Comparison of ENCODE assay signal across 9 cellular contexts in genomic region chr17:81481815-81482505, GRCh38. TPM values are rescaled to one million over a fixed set of nuclear protein-coding genes. Genes with fewer than 3 reads are reported as not detected.
A peak's percentile ranks its signal among the peaks of the same experiment; 100 is the strongest.
DNase-seq lines count a peak whose midpoint lies in the region; ATAC-seq, FAIRE-seq and TF ChIP-seq lines count a peak whose summit lies in the region.
"Had no signal": no experiment of that assay in that cellular context is flagged by ENCODE, and none has a peak within 500 bp of the region (broad histone marks: within the 10 kb centered on the region; RNA-seq: fewer than 3 reads in every experiment).

No MANE protein-coding gene starts in this region.

- H3K4ac ChIP-seq in mesenchymal stem cell (ENCODE audit: low read depth in 1 of 2, low read length in 2 of 2): no peak overlapping the region

- no peak overlapping the region for H3K23ac ChIP-seq in mesenchymal stem cell (ENCODE audit: low read length in 2 of 2)

- H3K4me1 Mint-ChIP-seq in activated CD4-positive, alpha-beta T cell treated with anti-CD3 and anti-CD28 coated beads, Interleukin-2, amount 10 ng/mL, durations not matched to agents 24 days and 14 days: peaks cover 11% of the 10 kb centered on the region

- no peak for TF ChIP-seq RAD21 in K562 (CRISPR knock-in tag; conservative IDR thresholded peaks at IDR 0.05 in 1 of 2, IDR thresholded peaks at IDR 0.05 in 1 of 2)

- H3K9me1 ChIP-seq in K562 (ENCODE audit: control insufficient read depth, insufficient read depth, low read length): no peaks in the 10 kb centered on the region

- no peaks in the 10 kb centered on the region; the same call in 2 of the 3 replicates for H3K79me2 ChIP-seq in K562 (ENCODE audit: control insufficient read depth, insufficient read depth, low read length)

- H3K4me3 Mint-ChIP-seq in activated CD4-positive, alpha-beta T cell treated with anti-CD3 and anti-CD28 coated beads, Interleukin-2, amount 10 ng/mL, durations not matched to agents 24 days and 14 days: peak overlapping the region; percentile 74

- H3K27me3 Mint-ChIP-seq in activated CD4-positive, alpha-beta T cell treated with anti-CD3 and anti-CD28 coated beads, Interleukin-2, amount 10 ng/mL, durations not matched to agents 24 days and 14 days: peaks cover 31% of the 10 kb centered on the region

- WGBS in K562 (ENCODE audit: insufficient coverage, low coverage, missing lambda C conversion rate): 58% methylated on average over 16 of the region's 18 CpGs
- 83% methylated on average over 15 of the region's 18 CpGs for WGBS in mesenchymal stem cell

- TF ChIP-seq CTCF in K562 (IDR thresholded peaks at IDR 0.05 in 2 of 3, conservative IDR thresholded peaks at IDR 0.05 in 1 of 3; ENCODE audit: insufficient read depth in 2 of 3, low read depth in 1 of 3, low read length in 3 of 3) (no peak), thoracic aorta (IDR thresholded peaks at IDR 0.05) (no peak)

- H3K36me3 ChIP-seq in K562 (ENCODE audit: control insufficient read depth, insufficient read depth, low read length): no peaks in the 10 kb centered on the region
- H3K36me3 ChIP-seq in mesenchymal stem cell (ENCODE audit: control insufficient read depth in 1 of 2, insufficient read depth in 2 of 2, low read depth in 1 of 2, low read length in 2 of 2): no peaks in the 10 kb centered on the region
- no peaks in the 10 kb centered on the region for H3K36me3 ChIP-seq in thoracic aorta

- intact Hi-C loops in activated CD4-positive, alpha-beta T cell treated with anti-CD3 and anti-CD28 coated beads, Interleukin-2, amount 10 ng/mL, durations not matched to agents 24 days and 14 days (cut with micrococcal nuclease): loop anchor here (2.0 to 5.0 kb wide), 2 partner anchors 85 to 381 kb away; partner anchors contain the start of gene BAHCC1
- intact Hi-C loops in K562 (cut with micrococcal nuclease): loop anchor here (5.0 to 10.0 kb wide), 3 partner anchors 40 to 187 kb away; partner anchors contain the start of gene SLC38A10

- H2BK15ac ChIP-seq in mesenchymal stem cell (ENCODE audit: low read depth, poor library complexity, severe bottlenecking): peak overlapping the region; percentile 71

- no peak; the same call in 1 of the 2 replicates for TF ChIP-seq POLR2A in K562 (conservative IDR thresholded peaks at IDR 0.05)

- no peaks in the 10 kb centered on the region for H3K9me3 Mint-ChIP-seq in activated CD4-positive, alpha-beta T cell treated with anti-CD3 and anti-CD28 coated beads, Interleukin-2, amount 10 ng/mL, durations not matched to agents 24 days and 14 days

- POLR2A ChIA-PET in K562 (lab: Yijun Ruan, JAX): interaction anchor here (0.6 kb wide), 1 partner anchor 8 kb away, joined by 4 read pairs; no protein-coding TSS in a partner anchor

- peaks cover 2% of the 10 kb centered on the region for H3K79me1 ChIP-seq in mesenchymal stem cell (replicated peaks; ENCODE audit: low read length, poor library complexity, severe bottlenecking)

- CTCF ChIA-PET in K562 (lab: Yijun Ruan, JAX; ENCODE audit: low intra/inter-chr PET ratio): interaction anchor here (1.1 kb wide), 1 partner anchor 229 kb away, joined by 4 read pairs; no protein-coding TSS in a partner anchor

- no peak for TF ChIP-seq EP300 in K562 (IDR thresholded peaks at IDR 0.05; ENCODE audit: low read length)

- peak overlapping the region; percentile 4 for H4K8ac ChIP-seq in mesenchymal stem cell (ENCODE audit: low read length)

- H4K91ac ChIP-seq in mesenchymal stem cell (ENCODE audit: low read length): no peak overlapping the region

- DNase-seq in activated CD4-positive, alpha-beta T cell treated with anti-CD3 and anti-CD28 coated beads, Interleukin-2, amount 10 ng/mL, durations not matched to agents 24 days and 14 days: no peak
- no peak for DNase-seq in activated CD4-positive, alpha-beta T cell treated with anti-CD3 and anti-CD28 coated beads for 1 hour
- DNase-seq in K562 (ENCODE audit: extremely low read depth in 1 of 4, low spot score in 3 of 4): no peak
- DNase-seq in mesenchymal stem cell: no peak
- DNase-seq in thoracic aorta (ENCODE audit: low spot score): no peak
- no peak for DNase-seq in stimulated activated CD4-positive, alpha-beta T cell treated with anti-CD3 and anti-CD28 coated beads, Interleukin-4, amount 100 ng/mL, for 24 hours
- no peak for DNase-seq in AG20443 (ENCODE audit: low spot score)

- H2AFZ ChIP-seq in K562 (ENCODE audit: low read depth, low read length) (peak overlapping the region; percentile 78), mesenchymal stem cell (ENCODE audit: low read depth, low read length) (no peak overlapping the region)

- no peak overlapping the region for H2BK5ac ChIP-seq in mesenchymal stem cell (ENCODE audit: low read depth, low read length, poor library complexity, severe bottlenecking)

- peak overlapping the region in 1 of 2 experiments; percentile 0 for H3K18ac ChIP-seq in mesenchymal stem cell (ENCODE audit: low read depth in 1 of 2, low read length in 2 of 2)

- H3K36me3 Mint-ChIP-seq in activated CD4-positive, alpha-beta T cell treated with anti-CD3 and anti-CD28 coated beads, Interleukin-2, amount 10 ng/mL, durations not matched to agents 24 days and 14 days (ENCODE audit: low read depth): no peaks in the 10 kb centered on the region

- no peak overlapping the region for H3K14ac ChIP-seq in mesenchymal stem cell (ENCODE audit: low read length in 2 of 2)

- no peaks in the 10 kb centered on the region; a peak in 1 of 5 replicates for H3K27me3 ChIP-seq in K562 (ENCODE audit: control insufficient read depth in 2 of 2, insufficient read depth in 2 of 2, low read length in 2 of 2)
- H3K27me3 ChIP-seq in mesenchymal stem cell (ENCODE audit: control insufficient read depth in 1 of 2, insufficient read depth in 1 of 2, low read length in 2 of 2): peaks cover 0 to 12% of the 10 kb centered on the region in 2 experiments
- H3K27me3 ChIP-seq in thoracic aorta (replicated peaks; ENCODE audit: insufficient read depth): no peaks in the 10 kb centered on the region

- H3K9me3 ChIP-seq in K562 (replicated peaks; ENCODE audit: control insufficient read depth, insufficient read depth, low read depth, low read length): no peaks in the 10 kb centered on the region
- H3K9me3 ChIP-seq in mesenchymal stem cell (ENCODE audit: control insufficient read depth, low read length): peaks cover under 1% of the 10 kb centered on the region
- no peaks in the 10 kb centered on the region for H3K9me3 ChIP-seq in thoracic aorta

- H3K4me1 ChIP-seq in K562 (replicated peaks in 1 of 2; ENCODE audit: control insufficient read depth in 2 of 2, insufficient read depth in 2 of 2, low read length in 2 of 2): peaks cover 32 to 71% of the 10 kb centered on the region in 2 experiments
- H3K4me1 ChIP-seq in mesenchymal stem cell (ENCODE audit: control insufficient read depth, insufficient read depth, low read depth, low read length): peaks cover 42% of the 10 kb centered on the region
- peaks cover 6 to 32% of the 10 kb centered on the region in 2 donors for H3K4me1 ChIP-seq in thoracic aorta (ENCODE audit: control insufficient read depth in 1 of 2, low read depth in 2 of 2)

- H3K27ac ChIP-seq in K562 (ENCODE audit: extremely low read depth, low read depth, low read length) (peak overlapping the region; percentile 89; the same call in 2 of the 3 replicates), mesenchymal stem cell (ENCODE audit: low read length, poor library complexity, severe bottlenecking) (no peak overlapping the region), thoracic aorta (no peak overlapping the region)

- H2BK120ac ChIP-seq in mesenchymal stem cell (ENCODE audit: low read depth, low read length): no peak overlapping the region

- no TSS peak for BruUV-seq in K562 (replicated peaks; lab: Mats Ljungman, UMichigan)

- H4K20me1 ChIP-seq in K562 (replicated peaks; ENCODE audit: control insufficient read depth, insufficient read depth, low read length): no peaks in the 10 kb centered on the region

- no peak overlapping the region for H2BK12ac ChIP-seq in mesenchymal stem cell (ENCODE audit: low read length in 2 of 2)

- H3K4me2 ChIP-seq in K562 (ENCODE audit: insufficient read depth, low read length) (peak overlapping the region; percentile 81), mesenchymal stem cell (ENCODE audit: low read length, poor library complexity, severe bottlenecking) (peak overlapping the region; percentile 57)

- H2AK5ac ChIP-seq in mesenchymal stem cell (ENCODE audit: low read length, severe bottlenecking): peak overlapping the region; percentile 35

- H3K4me3 ChIP-seq in K562: peak overlapping the region; percentile 46
- peak overlapping the region in 1 of 2 experiments; percentile 76 for H3K4me3 ChIP-seq in mesenchymal stem cell (ENCODE audit: insufficient read depth in 1 of 2, low read depth in 1 of 2, low read length in 2 of 2)
- H3K4me3 ChIP-seq in thoracic aorta: peak overlapping the region; percentile 75

- ATAC-seq in K562: no peak
- ATAC-seq in thoracic aorta (ENCODE audit: insufficient number of reproducible peaks, low FRiP score, low read depth): no peak
- ATAC-seq in HG02870 (IDR thresholded peaks at IDR 0.05; ENCODE audit: unreplicated experiment): no peak

- no peak overlapping the region for H3K27ac Mint-ChIP-seq in activated CD4-positive, alpha-beta T cell treated with anti-CD3 and anti-CD28 coated beads, Interleukin-2, amount 10 ng/mL, durations not matched to agents 24 days and 14 days

- no peak for FAIRE-seq in K562 (lab: Jason Lieb, UNC)
- FAIRE-seq: islet of Langerhans had no signal

- in situ Hi-C loops in K562 (cut with MboI): loop anchor here (5.0 kb wide), 2 partner anchors 90 to 235 kb away; no protein-coding TSS in a partner anchor

- H3K9ac ChIP-seq in K562 (ENCODE audit: insufficient read depth in 1 of 2, low read depth in 2 of 2, low read length in 2 of 2) (peak overlapping the region; percentile 59 to 87), mesenchymal stem cell (ENCODE audit: low read length) (peak overlapping the region; percentile 71)

RNA-seq across cellular contexts. Expression of gene ACTG1, which starts 30.6 kb away (rescaled TPM):
- 3,353 and 3,420 TPM in 2 replicates for total RNA-seq in activated CD4-positive, alpha-beta T cell treated with anti-CD3 and anti-CD28 coated beads, Interleukin-2, amount 10 ng/mL, durations not matched to agents 24 days and 14 days
- 264 and 482 TPM in 2 replicates for total RNA-seq in K562 (2011; cell fraction: chromatin; rRNA removed; ENCODE audit: low replicate concordance)
- total RNA-seq in K562 (2011; cell fraction: nucleolus; rRNA removed): 393 and 500 TPM in 2 replicates
- 388 and 427 TPM in 2 replicates for total RNA-seq in K562 (2011; cell fraction: nucleoplasm; rRNA removed)
- total RNA-seq in K562 (2014; rRNA removed) (1,572 and 2,328 TPM in 2 replicates), K562 (2014; rRNA removed; fragmentation: Illumina TruSeq; extraction: Trizol) (512 and 566 TPM in 2 replicates), K562 (2015; rRNA removed; fragmentation: Illumina TruSeq; extraction: Trizol) (568 and 574 TPM in 2 replicates), K562 (2021) (1,775 and 1,801 TPM in 2 replicates), thoracic aorta (1,000 to 10,000 TPM; 4,421 to 4,935 TPM)
- polyA plus RNA-seq in K562 (2011; rRNA removed) (224 and 602 TPM in 2 replicates), K562 (2014; fragmentation: Illumina TruSeq; extraction: Trizol) (990 and 2,987 TPM in 2 replicates), K562 (2014; fragmentation: Nextera tagmentation; extraction: Ambion mirVana) (100 to 1,000 TPM; 259 to 386 TPM), K562 (2014; rRNA removed) (831 and 1,109 TPM in 2 replicates)
- 901 and 1,415 TPM in 2 replicates for polyA plus RNA-seq in K562 (2011; cell fraction: cytosol; rRNA removed)
- 1,206 and 1,333 TPM in 2 replicates for polyA plus RNA-seq in K562 (2011; cell fraction: nucleus; rRNA removed)
- polyA plus RNA-seq in K562 (2012): 1,311 and 3,206 TPM in 2 replicates
- polyA minus RNA-seq in K562 (2011; rRNA and poly(A)+ RNA removed): 205 and 410 TPM in 2 replicates
- 580 and 1,178 TPM in 2 replicates for polyA minus RNA-seq in K562 (2011; cell fraction: cytosol; rRNA and poly(A)+ RNA removed)
- polyA minus RNA-seq in K562 (2011; cell fraction: nucleus; rRNA and poly(A)+ RNA removed): 230 and 388 TPM in 2 replicates
- polyA plus RNA-seq in mesenchymal stem cell (2013, experiment 1 of 2): 7,126 TPM
- 6,723 TPM for polyA plus RNA-seq in mesenchymal stem cell (2013, experiment 2 of 2)

RNA-seq across cellular contexts. Expression of gene FSCN2, which starts 46.2 kb away (rescaled TPM):
- total RNA-seq in activated CD4-positive, alpha-beta T cell treated with anti-CD3 and anti-CD28 coated beads, Interleukin-2, amount 10 ng/mL, durations not matched to agents 24 days and 14 days: 0.26 and 0.51 TPM in 2 replicates
- 0.23 TPM in 1 of 2 replicates, not detected in the other for total RNA-seq in K562 (2011; cell fraction: chromatin; rRNA removed; ENCODE audit: low replicate concordance)
- 0.26 and 0.33 TPM in 2 replicates for total RNA-seq in K562 (2011; cell fraction: nucleolus; rRNA removed)
- total RNA-seq in K562 (2011; cell fraction: nucleoplasm; rRNA removed): 0.37 TPM in 1 of 2 replicates, not detected in the other
- total RNA-seq in K562 (2014; rRNA removed) (not detected in 2 replicates), K562 (2014; rRNA removed; fragmentation: Illumina TruSeq; extraction: Trizol) (not detected in 2 replicates), K562 (2015; rRNA removed; fragmentation: Illumina TruSeq; extraction: Trizol) (not detected in 2 replicates), K562 (2021) (not detected in 2 replicates), thoracic aorta (1 to 10 TPM; 4.2 to 9.2 TPM)
- polyA plus RNA-seq in K562 (2011; rRNA removed) (not detected in 2 replicates), K562 (2014; fragmentation: Illumina TruSeq; extraction: Trizol) (not detected in 2 replicates), K562 (2014; fragmentation: Nextera tagmentation; extraction: Ambion mirVana) (not detected), K562 (2014; rRNA removed) (0.08 TPM in 1 of 2 replicates, not detected in the other)
- polyA plus RNA-seq in K562 (2011; cell fraction: cytosol; rRNA removed): not detected in 2 replicates
- polyA plus RNA-seq in K562 (2011; cell fraction: nucleus; rRNA removed): 0.14 TPM in 1 of 2 replicates, not detected in the other
- 0.25 and 0.30 TPM in 2 replicates for polyA plus RNA-seq in K562 (2012)
- not detected in 2 replicates for polyA minus RNA-seq in K562 (2011; rRNA and poly(A)+ RNA removed)
- polyA minus RNA-seq in K562 (2011; cell fraction: cytosol; rRNA and poly(A)+ RNA removed): not detected in 2 replicates
- polyA minus RNA-seq in K562 (2011; cell fraction: nucleus; rRNA and poly(A)+ RNA removed): 0.13 TPM in 1 of 2 replicates, not detected in the other
- polyA plus RNA-seq in mesenchymal stem cell (2013, experiment 1 of 2): 0.23 TPM
- 0.15 TPM for polyA plus RNA-seq in mesenchymal stem cell (2013, experiment 2 of 2)
